25 cellular contexts compared by ENCODE assay signal in genomic region chr22:44046485-44047141, GRCh38. TPM values are rescaled to one million over a fixed set of nuclear protein-coding genes. Genes with fewer than 3 reads are reported as not detected.
DNase-seq lines count a peak whose midpoint lies in the region; ATAC-seq, FAIRE-seq and TF ChIP-seq lines count a peak whose summit lies in the region.
"Had no signal": no experiment of that assay in that cellular context is flagged by ENCODE, and none has a peak within 500 bp of the region (broad histone marks: within the 10 kb centered on the region; RNA-seq: fewer than 3 reads in every experiment).

No MANE protein-coding gene starts in this region.

- ATAC-seq in GM18861 (IDR thresholded peaks at IDR 0.05; ENCODE audit: unreplicated experiment), result no peak
- ATAC-seq: left lung; natural killer cell treated with Interleukin-12 subunit alpha and Interleukin-12 subunit beta and Interleukin-15 and Interleukin-18, amount 100 ng/mL, for 72 hours; pancreas had no signal

- H2AFZ ChIP-seq in neural progenitor cell (replicated peaks), result no peak overlapping the region

- no peaks in the 10 kb centered on the region for H3K9me3 ChIP-seq in HEK293 (ENCODE audit: control insufficient read depth, insufficient read depth, low read depth, low read length)
- no peaks in the 10 kb centered on the region for H3K9me3 ChIP-seq in neural progenitor cell (ENCODE audit: low read depth)
- H3K9me3 ChIP-seq: left lung, MG63, pancreas, right lobe of liver, suprapubic skin had no signal

- POLR2A ChIA-PET in HEK293 (lab: Yijun Ruan, JAX), result no interaction called here

- no peaks in the 10 kb centered on the region for H3K27me3 ChIP-seq in neural progenitor cell
- H3K27me3 ChIP-seq: brain microvascular endothelial cell, left lung, MG63, pancreas, right lobe of liver, suprapubic skin had no signal

- CTCF ChIA-PET in HEK293 (lab: Yijun Ruan, JAX), result interaction anchor here (1.1 kb wide), 1 partner anchor 8 kb away, joined by 4 read pairs; no protein-coding TSS in a partner anchor

- H3K9ac ChIP-seq in neural progenitor cell, result no peak overlapping the region

- no peaks in the 10 kb centered on the region for H4K20me1 ChIP-seq in neural progenitor cell (ENCODE audit: low read depth)

- no peak for FAIRE-seq in GM19239 (lab: Jason Lieb, UNC)
- FAIRE-seq: pancreas had no signal

- no peak for TF ChIP-seq CTCF in HEK293 (tag by site-specific recombination; IDR thresholded peaks at IDR 0.05)
- no peak for TF ChIP-seq CTCF in glutamatergic neuron (IDR thresholded peaks at IDR 0.05; ENCODE audit: partially characterized antibody, unreplicated experiment)
- TF ChIP-seq CTCF in neural progenitor cell (IDR thresholded peaks at IDR 0.05), result no peak

- no peaks in the 10 kb centered on the region for H3K79me2 ChIP-seq in neural progenitor cell (ENCODE audit: low read depth)

- H3F3A ChIP-seq in neural progenitor cell (ENCODE audit: low read depth), result no peaks in the 10 kb centered on the region

- H3K27ac ChIP-seq in HEK293 (ENCODE audit: extremely low read depth, low read depth, low read length) (no peak overlapping the region), neural progenitor cell (no peak overlapping the region)
- H3K27ac ChIP-seq: brain microvascular endothelial cell, pancreas, right lobe of liver, suprapubic skin had no signal

- no peak overlapping the region for H3K4me3 ChIP-seq in HEK293 (ENCODE audit: low read depth, low read length)
- H3K4me3 ChIP-seq in neural progenitor cell, result no peak overlapping the region
- H3K4me3 ChIP-seq: left lung, MG63, pancreas, right lobe of liver, suprapubic skin had no signal

- DNase-seq in OCI-M2 (lab: John Stamatoyannopoulos, UW; ENCODE audit: unreplicated experiment) (peak; percentile 73), glutamatergic neuron (no peak), neural progenitor cell (ENCODE audit: low spot score) (no peak), GM19239 (ENCODE audit: insufficient read length, low spot score) (no peak)
- DNase-seq in stimulated activated CD4-positive, alpha-beta T cell treated with anti-CD3 and anti-CD28 coated beads, Interleukin-15, amount 100 ng/mL, for 24 hours, result no peak
- DNase-seq: activated CD4-positive, alpha-beta T cell treated with anti-CD3 and anti-CD28 coated beads, Interleukin-2, amount 10 ng/mL, durations not matched to agents 7 days and 5 days; activated effector memory CD4-positive, alpha-beta T cell treated with Interleukin-2 at 50 U/mL for 16 hours; brain microvascular endothelial cell; CD4-positive, CD25-positive, alpha-beta regulatory T cell; H9; immature natural killer cell; MG63; NCI-H146; NCI-H524 treated with DMSO at 0.1 percent for 48 hours; pancreas; right lobe of liver; SHP77 treated with DMSO at 0.1 percent for 48 hours; SW 1271 had no signal

- H3K9me3 Mint-ChIP-seq in glutamatergic neuron (ENCODE audit: unreplicated experiment) (peaks cover 2% of the 10 kb centered on the region), neural progenitor cell (peaks cover 6% of the 10 kb centered on the region)
- H3K9me3 Mint-ChIP-seq: activated CD4-positive, alpha-beta T cell treated with anti-CD3 and anti-CD28 coated beads, Interleukin-2, amount 10 ng/mL, durations not matched to agents 7 days and 5 days; CD4-positive, CD25-positive, alpha-beta regulatory T cell; dendritic cell treated with granulocyte-macrophage colony-stimulating factor and Interleukin-4, amounts not matched to agents 40 ng/mL and 50 ng/mL, for 4 days; H9; IgD-negative memory B cell; natural killer cell treated with Interleukin-12 subunit alpha and Interleukin-12 subunit beta and Interleukin-15 and Interleukin-18, amount 100 ng/mL, for 72 hours had no signal

- H3K4me2 ChIP-seq in neural progenitor cell, result peak overlapping the region; percentile 5

- peaks cover 2% of the 10 kb centered on the region for H3K27me3 Mint-ChIP-seq in glutamatergic neuron (ENCODE audit: unreplicated experiment)
- H3K27me3 Mint-ChIP-seq in neural progenitor cell (ENCODE audit: insufficient read depth, low read depth), result peaks cover 20% of the 10 kb centered on the region
- H3K27me3 Mint-ChIP-seq: activated CD4-positive, alpha-beta T cell treated with anti-CD3 and anti-CD28 coated beads, Interleukin-2, amount 10 ng/mL, durations not matched to agents 7 days and 5 days; CD4-positive, CD25-positive, alpha-beta regulatory T cell; dendritic cell treated with granulocyte-macrophage colony-stimulating factor and Interleukin-4, amounts not matched to agents 40 ng/mL and 50 ng/mL, for 4 days; IgD-negative memory B cell had no signal

- H3K4me1 Mint-ChIP-seq in glutamatergic neuron (ENCODE audit: low read depth, unreplicated experiment) (peaks cover 23% of the 10 kb centered on the region), neural progenitor cell (peaks cover 46% of the 10 kb centered on the region)

- H3K4me1 ChIP-seq in HEK293 (ENCODE audit: control insufficient read depth, insufficient read depth, low read length), result no peaks in the 10 kb centered on the region
- H3K4me1 ChIP-seq in neural progenitor cell, result peaks cover 11% of the 10 kb centered on the region
- H3K4me1 ChIP-seq: pancreas, right lobe of liver had no signal

- peaks cover 5% of the 10 kb centered on the region for H3K36me3 Mint-ChIP-seq in glutamatergic neuron (ENCODE audit: unreplicated experiment)
- peaks cover 1% of the 10 kb centered on the region for H3K36me3 Mint-ChIP-seq in neural progenitor cell
- H3K36me3 Mint-ChIP-seq: immature natural killer cell; natural killer cell treated with Interleukin-12 subunit alpha and Interleukin-12 subunit beta and Interleukin-15 and Interleukin-18, amount 100 ng/mL, for 72 hours had no signal

- H3K36me3 ChIP-seq in HEK293 (ENCODE audit: control insufficient read depth in 2 of 2, insufficient read depth in 1 of 2, low read length in 2 of 2) (no peaks in the 10 kb centered on the region), neural progenitor cell (no peaks in the 10 kb centered on the region)
- H3K36me3 ChIP-seq: brain microvascular endothelial cell, left lung, MG63, pancreas, right lobe of liver, suprapubic skin had no signal

- H3K4me3 Mint-ChIP-seq in glutamatergic neuron (ENCODE audit: unreplicated experiment), result no peak overlapping the region
- H3K4me3 Mint-ChIP-seq in neural progenitor cell, result no peak overlapping the region
- H3K4me3 Mint-ChIP-seq: activated CD4-positive, alpha-beta T cell treated with anti-CD3 and anti-CD28 coated beads, Interleukin-2, amount 10 ng/mL, durations not matched to agents 7 days and 5 days; dendritic cell treated with granulocyte-macrophage colony-stimulating factor and Interleukin-4, amounts not matched to agents 40 ng/mL and 50 ng/mL, for 4 days; H9; IgD-negative memory B cell; immature natural killer cell; natural killer cell treated with Interleukin-12 subunit alpha and Interleukin-12 subunit beta and Interleukin-15 and Interleukin-18, amount 100 ng/mL, for 72 hours had no signal

- H3K27ac Mint-ChIP-seq in glutamatergic neuron (ENCODE audit: unreplicated experiment), result peak overlapping the region; percentile 64
- H3K27ac Mint-ChIP-seq in neural progenitor cell, result no peak overlapping the region
- H3K27ac Mint-ChIP-seq: activated CD4-positive, alpha-beta T cell treated with anti-CD3 and anti-CD28 coated beads, Interleukin-2, amount 10 ng/mL, durations not matched to agents 7 days and 5 days; dendritic cell treated with granulocyte-macrophage colony-stimulating factor and Interleukin-4, amounts not matched to agents 40 ng/mL and 50 ng/mL, for 4 days; immature natural killer cell had no signal

TF ChIP-seq in HEK293, 187 proteins besides CTCF, POLR2A, EP300 and RAD21 (continues in another document):
- no peak for TF ChIP-seq ZNF701 (tag by site-specific recombination; IDR thresholded peaks at IDR 0.05)
- TF ChIP-seq HOXD13 (CRISPR knock-in tag; IDR thresholded peaks at IDR 0.05; ENCODE audit: borderline replicate concordance), result no peak
- no peak for TF ChIP-seq YY1 (tag by site-specific recombination; IDR thresholded peaks at IDR 0.05)
- TF ChIP-seq, protein P1, sequence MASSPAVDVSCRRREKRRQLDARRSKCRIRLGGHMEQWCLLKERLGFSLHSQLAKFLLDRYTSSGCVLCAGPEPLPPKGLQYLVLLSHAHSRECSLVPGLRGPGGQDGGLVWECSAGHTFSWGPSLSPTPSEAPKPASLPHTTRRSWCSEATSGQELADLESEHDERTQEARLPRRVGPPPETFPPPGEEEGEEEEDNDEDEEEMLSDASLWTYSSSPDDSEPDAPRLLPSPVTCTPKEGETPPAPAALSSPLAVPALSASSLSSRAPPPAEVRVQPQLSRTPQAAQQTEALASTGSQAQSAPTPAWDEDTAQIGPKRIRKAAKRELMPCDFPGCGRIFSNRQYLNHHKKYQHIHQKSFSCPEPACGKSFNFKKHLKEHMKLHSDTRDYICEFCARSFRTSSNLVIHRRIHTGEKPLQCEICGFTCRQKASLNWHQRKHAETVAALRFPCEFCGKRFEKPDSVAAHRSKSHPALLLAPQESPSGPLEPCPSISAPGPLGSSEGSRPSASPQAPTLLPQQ (tag by site-specific recombination; IDR thresholded peaks at IDR 0.05), result no peak
- TF ChIP-seq ZNF830 (tag by site-specific recombination; IDR thresholded peaks at IDR 0.05; ENCODE audit: low read depth), result no peak
- peak; percentile 54 for TF ChIP-seq EGR2 (tag by site-specific recombination; IDR thresholded peaks at IDR 0.05; ENCODE audit: low read depth)
- peak; percentile 37; the same call in 1 of the 2 replicates for TF ChIP-seq GLIS1 (tag by site-specific recombination; IDR thresholded peaks at IDR 0.05)
- TF ChIP-seq KLF1 (tag by site-specific recombination; IDR thresholded peaks at IDR 0.05), result no peak
- no peak for TF ChIP-seq ZNF121 (tag by site-specific recombination; IDR thresholded peaks at IDR 0.05)

RNA-seq across cellular contexts. Expression of gene PARVB, which starts 22.5 kb away (rescaled TPM):
- 7.7 TPM for total RNA-seq in glutamatergic neuron (ENCODE audit: unreplicated experiment)
- total RNA-seq in neural progenitor cell (ENCODE audit: low replicate concordance), result 12.7 and 13.0 TPM in 2 replicates
